Comparison of ENCODE assay signal across 1 cellular context in the genomic region with DNA sequence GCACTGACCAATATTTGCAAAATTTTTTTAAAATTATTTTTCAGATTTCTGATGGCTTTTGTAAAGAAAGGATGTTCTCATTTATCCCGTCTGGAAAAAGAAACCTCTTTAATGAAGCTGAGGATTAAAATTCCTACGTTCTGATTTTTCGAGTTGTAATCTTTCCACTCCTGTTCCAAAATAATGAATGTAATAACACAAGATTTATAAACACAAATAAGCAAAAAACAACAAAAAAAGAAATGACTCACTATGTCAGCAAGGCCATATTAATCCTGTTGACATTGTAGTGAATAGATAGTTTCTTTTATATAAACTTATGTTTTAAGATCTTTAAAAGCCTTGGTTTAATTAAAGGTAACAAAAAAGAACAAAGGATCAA.
TF ChIP-seq lines count a peak whose summit lies in the region.

No MANE protein-coding gene starts in this region.

TF ChIP-seq in IMR-90, 13 proteins besides CTCF, POLR2A, EP300 and RAD21:
- TF ChIP-seq SMC3 (IDR thresholded peaks at IDR 0.05; ENCODE audit: low read depth, low read length) (no peak), MXI1 (IDR thresholded peaks at IDR 0.05; ENCODE audit: borderline replicate concordance, low read depth, low read length) (no peak), MAZ (IDR thresholded peaks at IDR 0.05; ENCODE audit: borderline replicate concordance, low read depth, low read length) (no peak), CEBPB (IDR thresholded peaks at IDR 0.05; ENCODE audit: low read depth, low read length) (no peak), RFX5 (IDR thresholded peaks at IDR 0.05; ENCODE audit: low read depth, low read length) (no peak), MAFK (IDR thresholded peaks at IDR 0.05; ENCODE audit: low read depth, low read length) (no peak), RCOR1 (IDR thresholded peaks at IDR 0.05; ENCODE audit: insufficient replicate concordance, low read length) (no peak), CHD1 (IDR thresholded peaks at IDR 0.05; ENCODE audit: low read depth, low read length) (no peak), NFE2L2 (IDR thresholded peaks at IDR 0.05; ENCODE audit: low read depth, low read length) (no peak)
- TF ChIP-seq, protein P1, sequence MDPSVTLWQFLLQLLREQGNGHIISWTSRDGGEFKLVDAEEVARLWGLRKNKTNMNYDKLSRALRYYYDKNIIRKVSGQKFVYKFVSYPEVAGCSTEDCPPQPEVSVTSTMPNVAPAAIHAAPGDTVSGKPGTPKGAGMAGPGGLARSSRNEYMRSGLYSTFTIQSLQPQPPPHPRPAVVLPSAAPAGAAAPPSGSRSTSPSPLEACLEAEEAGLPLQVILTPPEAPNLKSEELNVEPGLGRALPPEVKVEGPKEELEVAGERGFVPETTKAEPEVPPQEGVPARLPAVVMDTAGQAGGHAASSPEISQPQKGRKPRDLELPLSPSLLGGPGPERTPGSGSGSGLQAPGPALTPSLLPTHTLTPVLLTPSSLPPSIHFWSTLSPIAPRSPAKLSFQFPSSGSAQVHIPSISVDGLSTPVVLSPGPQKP (IDR thresholded peaks at IDR 0.05; ENCODE audit: borderline replicate concordance, low read depth, low read length): no peak
- TF ChIP-seq, protein P2, sequence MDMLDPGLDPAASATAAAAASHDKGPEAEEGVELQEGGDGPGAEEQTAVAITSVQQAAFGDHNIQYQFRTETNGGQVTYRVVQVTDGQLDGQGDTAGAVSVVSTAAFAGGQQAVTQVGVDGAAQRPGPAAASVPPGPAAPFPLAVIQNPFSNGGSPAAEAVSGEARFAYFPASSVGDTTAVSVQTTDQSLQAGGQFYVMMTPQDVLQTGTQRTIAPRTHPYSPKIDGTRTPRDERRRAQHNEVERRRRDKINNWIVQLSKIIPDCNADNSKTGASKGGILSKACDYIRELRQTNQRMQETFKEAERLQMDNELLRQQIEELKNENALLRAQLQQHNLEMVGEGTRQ (IDR thresholded peaks at IDR 0.05; ENCODE audit: low read depth, low read length): no peak
